In genomic region chr22:41334951-41335635, GRCh38 we compare ENCODE assay signal across 1 cellular context.
TF ChIP-seq lines count a peak whose summit lies in the region.

No MANE protein-coding gene starts in this region.

TF ChIP-seq in WTC11, 78 proteins besides CTCF, POLR2A, EP300 and RAD21 (continued from another document):
- TF ChIP-seq E2F5 (CRISPR knock-in tag; IDR thresholded peaks at IDR 0.05) (no peak), ZNF396 (CRISPR knock-in tag; IDR thresholded peaks at IDR 0.05; ENCODE audit: borderline replicate concordance) (no peak), ERG (CRISPR knock-in tag; IDR thresholded peaks at IDR 0.05) (no peak), NR1H2 (CRISPR knock-in tag; IDR thresholded peaks at IDR 0.05) (no peak), SP1 (CRISPR knock-in tag; conservative IDR thresholded peaks at IDR 0.05) (no peak), AFF4 (CRISPR knock-in tag; IDR thresholded peaks at IDR 0.05; ENCODE audit: borderline replicate concordance) (no peak)
